ENCODE assay signal across 14 cellular contexts in the genomic region with DNA sequence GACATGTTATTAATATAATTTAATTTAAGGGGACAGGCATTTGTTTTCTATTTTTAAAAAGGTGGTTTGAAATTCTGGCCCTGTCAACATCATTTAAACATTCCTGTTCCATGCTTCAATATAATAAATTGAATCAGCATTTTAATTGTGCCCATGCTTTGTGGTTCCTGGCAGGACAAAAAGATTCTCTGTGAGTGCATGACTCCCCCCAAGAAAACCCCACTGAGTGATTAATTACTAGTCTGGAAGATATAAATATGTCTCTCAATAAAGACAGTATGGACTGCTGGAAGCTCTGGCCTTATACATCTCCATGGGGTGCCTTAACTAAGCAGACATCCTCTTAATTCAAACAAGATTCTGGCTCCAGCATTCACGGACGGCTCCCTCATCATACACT.
"Had no signal": no experiment of that assay in that cellular context is flagged by ENCODE, and none has a peak within 500 bp of the region (broad histone marks: within the 10 kb centered on the region; RNA-seq: fewer than 3 reads in every experiment).

No MANE protein-coding gene starts in this region.

- H3K4me1 ChIP-seq: gastrocnemius medialis, heart right ventricle had no signal

- ATAC-seq: effector memory CD8-positive, alpha-beta T cell; gastrocnemius medialis; heart right ventricle; naive thymus-derived CD8-positive, alpha-beta T cell; sciatic nerve had no signal

- H3K27ac ChIP-seq: gastrocnemius medialis, heart right ventricle, stomach, thoracic aorta had no signal

- H3K27me3 ChIP-seq: gastrocnemius medialis, heart right ventricle, stomach had no signal

- DNase-seq: effector memory CD8-positive, alpha-beta T cell; gastrocnemius medialis; heart right ventricle; hypothalamus; kidney glomerular epithelial cell; naive thymus-derived CD8-positive, alpha-beta T cell; posterior cingulate gyrus; stimulated activated naive CD4-positive, alpha-beta T cell; stomach; substantia nigra; trophoblast cell had no signal

- H3K4me3 ChIP-seq: gastrocnemius medialis, heart right ventricle, skin epidermis, stomach, thoracic aorta had no signal

- H3K36me3 ChIP-seq: gastrocnemius medialis, heart right ventricle, stomach, thoracic aorta had no signal

- H3K9me3 ChIP-seq: gastrocnemius medialis, thoracic aorta had no signal
